ENCODE assay signal across 18 cellular contexts in the genomic region with DNA sequence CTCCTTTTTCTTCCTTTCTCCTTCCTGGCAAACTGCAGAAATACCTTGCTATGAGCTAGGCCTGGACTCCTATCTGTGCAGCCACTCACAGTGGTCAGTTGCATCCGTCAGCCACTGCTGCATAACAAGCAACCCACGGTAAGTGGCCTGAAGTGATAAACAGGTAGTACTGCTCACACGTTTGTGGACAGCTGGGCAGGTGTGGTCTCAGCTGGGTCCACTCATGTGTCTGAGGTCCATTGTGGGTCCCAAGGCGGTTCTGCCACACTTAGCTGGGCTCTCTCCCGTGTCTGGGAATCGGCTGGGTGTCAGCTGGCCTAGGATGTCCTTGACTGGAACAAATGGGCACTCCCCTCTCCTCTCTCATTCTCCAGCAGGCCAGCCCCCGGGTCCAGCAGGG.
A peak's percentile ranks its signal among the peaks of the same experiment; 100 is the strongest.
DNase-seq lines count a peak whose midpoint lies in the region; ATAC-seq and TF ChIP-seq lines count a peak whose summit lies in the region.
"Had no signal": no experiment of that assay in that cellular context is flagged by ENCODE, and none has a peak within 500 bp of the region (broad histone marks: within the 10 kb centered on the region; RNA-seq: fewer than 3 reads in every experiment).

No MANE protein-coding gene starts in this region.

- CTCF ChIA-PET in activated CD8-positive, alpha-beta memory T cell treated with anti-CD3 and anti-CD28 coated beads, Interleukin-2, amount 10 ng/mL, durations not matched to agents 7 days and 5 days (lab: Charles Lee), result no interaction called here

- no peak overlapping the region for H3K4me3 ChIP-seq in RWPE2 (ENCODE audit: severe bottlenecking)
- H3K4me3 ChIP-seq: A549, GM23248 had no signal

- DNase-seq in activated CD8-positive, alpha-beta memory T cell treated with anti-CD3 and anti-CD28 coated beads, Interleukin-2, amount 10 ng/mL, durations not matched to agents 7 days and 5 days, result peak; percentile 22
- no peak for DNase-seq in activated CD8-positive, alpha-beta memory T cell treated with anti-CD3 and anti-CD28 coated beads, Interleukin-2, amount 50 U/mL, for 4 hours
- peak; percentile 43 for DNase-seq in RWPE2 (ENCODE audit: low spot score)
- DNase-seq in mesenteric fat pad (ENCODE audit: low spot score), result peak; percentile 69
- DNase-seq in type B pancreatic cell (ENCODE audit: extremely low spot score, unreplicated experiment), result peak; percentile 42
- DNase-seq in NOMO-1 treated with DMSO at 0.1 percent for 48 hours (lab: John Stamatoyannopoulos, UW; ENCODE audit: unreplicated experiment), result no peak
- DNase-seq: AML-193; CD4-positive, alpha-beta T cell; DMS153; DMS79; GF-D8; GM23248; HCEC 1CT had no signal

- peaks cover 2% of the 10 kb centered on the region for H3K27me3 Mint-ChIP-seq in activated CD8-positive, alpha-beta memory T cell treated with anti-CD3 and anti-CD28 coated beads, Interleukin-2, amount 10 ng/mL, durations not matched to agents 7 days and 5 days
- H3K27me3 Mint-ChIP-seq in type B pancreatic cell, result peaks cover 72% of the 10 kb centered on the region

- H3K27me3 ChIP-seq in RWPE2 (ENCODE audit: insufficient read depth, poor library complexity, severe bottlenecking), result peaks cover 3% of the 10 kb centered on the region

- no peak overlapping the region for H3K4me3 Mint-ChIP-seq in activated CD8-positive, alpha-beta memory T cell treated with anti-CD3 and anti-CD28 coated beads, Interleukin-2, amount 10 ng/mL, durations not matched to agents 7 days and 5 days
- no peak overlapping the region for H3K4me3 Mint-ChIP-seq in type B pancreatic cell
- H3K4me3 Mint-ChIP-seq: CD4-positive, alpha-beta T cell had no signal

- H3K4me1 ChIP-seq in RWPE2 (ENCODE audit: insufficient read depth, poor library complexity, severe bottlenecking), result no peaks in the 10 kb centered on the region

- no peak for TF ChIP-seq CTCF in RWPE2 (IDR thresholded peaks at IDR 0.05; ENCODE audit: poor library complexity, severe bottlenecking)
- no peak for TF ChIP-seq CTCF in type B pancreatic cell (conservative IDR thresholded peaks at IDR 0.05)

- no peaks in the 10 kb centered on the region for H3K9me3 ChIP-seq in RWPE2 (ENCODE audit: severe bottlenecking)
- H3K9me3 ChIP-seq: A549 had no signal

- no peak overlapping the region for H3K27ac ChIP-seq in RWPE2 (ENCODE audit: poor library complexity, severe bottlenecking)
- H3K27ac ChIP-seq: 22Rv1, A549, C4-2B, GM23248, HL-60 had no signal

- no peaks in the 10 kb centered on the region for H3K4me1 Mint-ChIP-seq in activated CD8-positive, alpha-beta memory T cell treated with anti-CD3 and anti-CD28 coated beads, Interleukin-2, amount 10 ng/mL, durations not matched to agents 7 days and 5 days
- no peaks in the 10 kb centered on the region for H3K4me1 Mint-ChIP-seq in type B pancreatic cell (ENCODE audit: unreplicated experiment)

- no peaks in the 10 kb centered on the region for H3K36me3 ChIP-seq in RWPE2 (ENCODE audit: low read depth)

- ATAC-seq in activated CD8-positive, alpha-beta memory T cell treated with anti-CD3 and anti-CD28 coated beads, Interleukin-2, amount 10 ng/mL, durations not matched to agents 7 days and 5 days, result no peak
- ATAC-seq in RWPE2 (ENCODE audit: low read depth), result no peak
- no peak for ATAC-seq in GM21423 (IDR thresholded peaks at IDR 0.05; ENCODE audit: unreplicated experiment)
- ATAC-seq: A549 had no signal

- H3K9me3 Mint-ChIP-seq in activated CD8-positive, alpha-beta memory T cell treated with anti-CD3 and anti-CD28 coated beads, Interleukin-2, amount 10 ng/mL, durations not matched to agents 7 days and 5 days (ENCODE audit: low read depth), result no peaks in the 10 kb centered on the region
- no peaks in the 10 kb centered on the region for H3K9me3 Mint-ChIP-seq in type B pancreatic cell
- H3K9me3 Mint-ChIP-seq: CD4-positive, alpha-beta T cell had no signal

- no peak overlapping the region for H3K27ac Mint-ChIP-seq in activated CD8-positive, alpha-beta memory T cell treated with anti-CD3 and anti-CD28 coated beads, Interleukin-2, amount 10 ng/mL, durations not matched to agents 7 days and 5 days
- no peak overlapping the region for H3K27ac Mint-ChIP-seq in type B pancreatic cell
- H3K27ac Mint-ChIP-seq: CD4-positive, alpha-beta T cell had no signal

- no peaks in the 10 kb centered on the region for H3K36me3 Mint-ChIP-seq in activated CD8-positive, alpha-beta memory T cell treated with anti-CD3 and anti-CD28 coated beads, Interleukin-2, amount 10 ng/mL, durations not matched to agents 7 days and 5 days
- H3K36me3 Mint-ChIP-seq in type B pancreatic cell, result no peaks in the 10 kb centered on the region

Comparison
In these comparisons a context has a peak if more than half of its experiments do, and no peak if none do; other contexts are left out.
1. DNase-seq: peak in activated CD8-positive, alpha-beta memory T cell treated with anti-CD3 and anti-CD28 coated beads, Interleukin-2, amount 10 ng/mL, durations not matched to agents 7 days and 5 days (single experiment), RWPE2 (single experiment), mesenteric fat pad (single experiment) and type B pancreatic cell (single experiment); none in activated CD8-positive, alpha-beta memory T cell treated with anti-CD3 and anti-CD28 coated beads, Interleukin-2, amount 50 U/mL, for 4 hours (single experiment) and NOMO-1 treated with DMSO at 0.1 percent for 48 hours (single experiment).